In genomic region chr1:216119600-216119999, GRCh38 we compare ENCODE assay signal across 10 cellular contexts.
DNase-seq lines count a peak whose midpoint lies in the region; ATAC-seq and TF ChIP-seq lines count a peak whose summit lies in the region.
"Had no signal": no experiment of that assay in that cellular context is flagged by ENCODE, and none has a peak within 500 bp of the region (broad histone marks: within the 10 kb centered on the region; RNA-seq: fewer than 3 reads in every experiment).

No MANE protein-coding gene starts in this region.

- no peak overlapping the region for H3K27ac ChIP-seq in caudate nucleus (ENCODE audit: low read depth, low read length)
- H3K27ac ChIP-seq: SK-N-MC had no signal

- no peak overlapping the region for H3K4me3 Mint-ChIP-seq in activated CD4-positive, alpha-beta memory T cell treated with anti-CD3 and anti-CD28 coated beads for 36 hours
- no peak overlapping the region for H3K4me3 Mint-ChIP-seq in stimulated activated memory B cell treated with anti-CD40 and anti-IgM and Interleukin-4, amounts not matched to agents 10 μg/mL and 1 μg/mL and 100 μg/mL, for 72 hours

- no peaks in the 10 kb centered on the region for H3K27me3 ChIP-seq in GM06990 (replicated peaks; ENCODE audit: control insufficient read depth, insufficient read depth, low read length)

- H3K4me3 ChIP-seq in GM06990 (replicated peaks; ENCODE audit: low read depth, low read length) = no peak overlapping the region
- no peak overlapping the region for H3K4me3 ChIP-seq in HFF-Myc (replicated peaks; ENCODE audit: low read depth, low read length)
- no peak overlapping the region for H3K4me3 ChIP-seq in foreskin fibroblast (ENCODE audit: low read depth in 1 of 2, low read length in 2 of 2)
- H3K4me3 ChIP-seq: mucosa of descending colon, SK-N-MC had no signal

- H3K4me1 Mint-ChIP-seq in activated CD4-positive, alpha-beta memory T cell treated with anti-CD3 and anti-CD28 coated beads for 36 hours (ENCODE audit: low read depth) = no peaks in the 10 kb centered on the region
- no peaks in the 10 kb centered on the region for H3K4me1 Mint-ChIP-seq in stimulated activated memory B cell treated with anti-CD40 and anti-IgM and Interleukin-4, amounts not matched to agents 10 μg/mL and 1 μg/mL and 100 μg/mL, for 72 hours

- peak; percentile 61 for TF ChIP-seq CTCF in GM06990 (IDR thresholded peaks at IDR 0.05; ENCODE audit: insufficient read depth, low read length, poor library complexity, severe bottlenecking)
- peak; percentile 50 for TF ChIP-seq CTCF in HFF-Myc (IDR thresholded peaks at IDR 0.05; ENCODE audit: low read depth, low read length, missing control alignments)
- peak; percentile 54 for TF ChIP-seq CTCF in foreskin fibroblast (IDR thresholded peaks at IDR 0.05; ENCODE audit: low read depth, low read length)

- DNase-seq in GM06990 (ENCODE audit: extremely low read depth, insufficient read length) (no peak), HFF-Myc (ENCODE audit: extremely low read depth, low read depth) (peak; percentile 20), NCI-H345 treated with DMSO at 0.1 percent for 48 hours (lab: John Stamatoyannopoulos, UW; ENCODE audit: unreplicated experiment) (peak; percentile 6), foreskin fibroblast (peak in 1 of 2 donors; percentile 15), epidermal melanocyte (ENCODE audit: insufficient read length, low spot score) (no peak), caudate nucleus (lab: John Stamatoyannopoulos, UW) (no peak)
- DNase-seq in activated CD4-positive, alpha-beta memory T cell treated with anti-CD3 and anti-CD28 coated beads for 36 hours = no peak

- no peak overlapping the region for H3K27ac Mint-ChIP-seq in activated CD4-positive, alpha-beta memory T cell treated with anti-CD3 and anti-CD28 coated beads for 36 hours
- H3K27ac Mint-ChIP-seq in stimulated activated memory B cell treated with anti-CD40 and anti-IgM and Interleukin-4, amounts not matched to agents 10 μg/mL and 1 μg/mL and 100 μg/mL, for 72 hours = no peak overlapping the region

- no peaks in the 10 kb centered on the region for H3K36me3 Mint-ChIP-seq in activated CD4-positive, alpha-beta memory T cell treated with anti-CD3 and anti-CD28 coated beads for 36 hours
- H3K36me3 Mint-ChIP-seq in stimulated activated memory B cell treated with anti-CD40 and anti-IgM and Interleukin-4, amounts not matched to agents 10 μg/mL and 1 μg/mL and 100 μg/mL, for 72 hours = no peaks in the 10 kb centered on the region

- no peaks in the 10 kb centered on the region for H3K36me3 ChIP-seq in GM06990 (ENCODE audit: control insufficient read depth, insufficient read depth, low read length)

- intact Hi-C loops in activated CD4-positive, alpha-beta memory T cell treated with anti-CD3 and anti-CD28 coated beads for 36 hours (cut with micrococcal nuclease) = no loop called here

- CTCF ChIA-PET in activated CD4-positive, alpha-beta memory T cell treated with anti-CD3 and anti-CD28 coated beads for 36 hours (lab: Charles Lee) = no interaction called here

- H3K27me3 Mint-ChIP-seq in activated CD4-positive, alpha-beta memory T cell treated with anti-CD3 and anti-CD28 coated beads for 36 hours = no peaks in the 10 kb centered on the region
- no peaks in the 10 kb centered on the region for H3K27me3 Mint-ChIP-seq in stimulated activated memory B cell treated with anti-CD40 and anti-IgM and Interleukin-4, amounts not matched to agents 10 μg/mL and 1 μg/mL and 100 μg/mL, for 72 hours

- POLR2A ChIA-PET in activated CD4-positive, alpha-beta memory T cell treated with anti-CD3 and anti-CD28 coated beads for 36 hours (lab: Charles Lee) = no interaction called here

- ATAC-seq in stimulated activated memory B cell treated with anti-CD40 and anti-IgM and Interleukin-4, amounts not matched to agents 10 μg/mL and 1 μg/mL and 100 μg/mL, for 72 hours = no peak
- ATAC-seq: mucosa of descending colon had no signal

- H3K9me3 Mint-ChIP-seq in activated CD4-positive, alpha-beta memory T cell treated with anti-CD3 and anti-CD28 coated beads for 36 hours = peaks cover 6% of the 10 kb centered on the region
- no peaks in the 10 kb centered on the region for H3K9me3 Mint-ChIP-seq in stimulated activated memory B cell treated with anti-CD40 and anti-IgM and Interleukin-4, amounts not matched to agents 10 μg/mL and 1 μg/mL and 100 μg/mL, for 72 hours

Comparison
In these comparisons a context has a peak if more than half of its experiments do, and no peak if none do; other contexts are left out.
1. DNase-seq: peak in HFF-Myc (single experiment) and NCI-H345 treated with DMSO at 0.1 percent for 48 hours (single experiment); none in GM06990 (single experiment), activated CD4-positive, alpha-beta memory T cell treated with anti-CD3 and anti-CD28 coated beads for 36 hours (single experiment), epidermal melanocyte (single experiment) and caudate nucleus (0 of 61).
2. Peak in every context shown above with its lines, with median percentiles within 50 percentile points of each other: CTCF ChIP-seq.